9 cellular contexts compared by ENCODE assay signal in the genomic region with DNA sequence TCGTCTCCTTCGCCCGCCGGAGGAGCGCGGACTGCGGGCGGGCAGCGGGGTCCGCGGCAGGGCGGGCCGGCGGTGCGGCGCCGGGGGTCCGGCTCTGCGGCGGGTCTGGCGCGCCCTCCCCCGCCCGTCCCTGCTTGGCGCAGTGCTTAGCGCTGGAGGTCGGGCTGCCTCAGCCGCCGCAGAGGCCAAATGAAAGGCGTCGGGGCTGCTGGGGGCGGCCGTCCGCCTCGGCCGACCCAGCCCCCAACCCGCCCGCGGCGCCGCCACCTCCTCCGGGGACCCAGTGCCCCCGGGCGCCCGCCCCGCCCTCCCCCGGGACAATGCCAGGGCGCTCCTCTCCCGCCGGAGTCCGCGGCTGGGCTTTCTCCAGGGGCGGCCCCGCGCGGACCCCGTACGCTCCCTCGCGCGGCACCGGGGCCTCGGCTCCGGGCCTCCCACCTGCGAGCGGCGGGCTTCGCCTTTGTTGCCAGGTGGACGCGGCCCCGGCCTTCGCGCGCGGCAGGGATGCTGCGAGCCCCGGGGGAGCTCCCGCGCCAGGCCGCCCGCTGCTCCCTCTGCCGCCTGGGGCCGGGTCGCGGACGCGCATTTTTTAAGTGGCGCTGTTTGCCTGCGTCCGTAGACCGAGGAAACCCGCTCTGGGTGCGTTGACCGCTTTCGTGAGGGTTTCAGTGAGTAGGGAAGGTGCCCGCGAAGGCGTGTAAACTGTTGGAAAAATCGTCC. TPM values are rescaled to one million over a fixed set of nuclear protein-coding genes. Genes with fewer than 3 reads are reported as not detected.
DNase-seq lines count a peak whose midpoint lies in the region; ATAC-seq, FAIRE-seq and TF ChIP-seq lines count a peak whose summit lies in the region.
"Had no signal": no experiment of that assay in that cellular context is flagged by ENCODE, and none has a peak within 500 bp of the region (broad histone marks: within the 10 kb centered on the region; RNA-seq: fewer than 3 reads in every experiment).

No MANE protein-coding gene starts in this region.

- peak overlapping the region; percentile 84 for H3K9ac ChIP-seq in keratinocyte (ENCODE audit: control insufficient read depth, extremely low read depth, insufficient read depth, low read length)

- no peaks in the 10 kb centered on the region for H3K27me3 ChIP-seq in CD4-positive, alpha-beta T cell (ENCODE audit: control insufficient read depth, insufficient read depth, low read length)
- H3K27me3 ChIP-seq in WERI-Rb-1 (ENCODE audit: insufficient read depth, low read depth, severe bottlenecking) (no peaks in the 10 kb centered on the region), bronchial epithelial cell (ENCODE audit: control insufficient read depth, insufficient read depth, low read length) (no peaks in the 10 kb centered on the region), keratinocyte (ENCODE audit: control insufficient read depth, extremely low read depth, insufficient read depth, low read length) (no peaks in the 10 kb centered on the region)

- H3K79me2 ChIP-seq in keratinocyte (ENCODE audit: control insufficient read depth, insufficient read depth, low read length), result peaks cover 55% of the 10 kb centered on the region

- H3K4me1 ChIP-seq in keratinocyte (ENCODE audit: control insufficient read depth, extremely low read depth, insufficient read depth, low read length), result peaks cover 26% of the 10 kb centered on the region

- no peaks in the 10 kb centered on the region for H3K9me3 Mint-ChIP-seq in CD4-positive, alpha-beta T cell

- intact Hi-C loops in CD4-positive, alpha-beta T cell (cut with DNase I, micrococcal nuclease), result loop anchor here in 1 of 2 experiments (10.0 kb wide), 1 partner anchor 845 kb away; a partner anchor contains a TSS

- no peaks in the 10 kb centered on the region for H3K9me3 ChIP-seq in CD4-positive, alpha-beta T cell (ENCODE audit: control insufficient read depth, low read length)
- H3K9me3 ChIP-seq in WERI-Rb-1 (ENCODE audit: severe bottlenecking) (no peaks in the 10 kb centered on the region), keratinocyte (ENCODE audit: control insufficient read depth, low read depth, low read length) (no peaks in the 10 kb centered on the region)

- no peak for FAIRE-seq in bronchial epithelial cell (lab: Jason Lieb, UNC)
- no peak for FAIRE-seq in keratinocyte (lab: Jason Lieb, UNC)
- FAIRE-seq: TTC549 had no signal

- no peaks in the 10 kb centered on the region for H3K9me1 ChIP-seq in keratinocyte (ENCODE audit: control insufficient read depth, extremely low read depth, insufficient read depth, low read length)

- peak overlapping the region; percentile 99 for H3K4me3 Mint-ChIP-seq in CD4-positive, alpha-beta T cell

- peak overlapping the region; percentile 70 for H3K27ac ChIP-seq in CD4-positive, alpha-beta T cell (ENCODE audit: low read depth, low read length)
- peak overlapping the region; percentile 67 for H3K27ac ChIP-seq in WERI-Rb-1
- peak overlapping the region; percentile 63 for H3K27ac ChIP-seq in keratinocyte (ENCODE audit: control insufficient read depth, insufficient read depth, low read length)

- ATAC-seq in CD4-positive, alpha-beta T cell (ENCODE audit: poor library complexity), result peak; percentile 12
- ATAC-seq in GM19455 (IDR thresholded peaks at IDR 0.05; ENCODE audit: unreplicated experiment) (peak; percentile 34), HG03565 (IDR thresholded peaks at IDR 0.05; ENCODE audit: unreplicated experiment) (peak; percentile 21)

- POLR2A ChIA-PET in CD4-positive, alpha-beta T cell (lab: Charles Lee), result interaction anchor here (0.8 to 3.6 kb wide), 5 partner anchors 61 to 1046 kb away, joined by 3 to 83 read pairs (median 3); a partner anchor contains a TSS

- no peak for TF ChIP-seq CTCF in CD4-positive, alpha-beta T cell (IDR thresholded peaks at IDR 0.05)
- TF ChIP-seq CTCF in WERI-Rb-1 (IDR thresholded peaks at IDR 0.05; ENCODE audit: low read depth, low read length) (no peak), bronchial epithelial cell (IDR thresholded peaks at IDR 0.05; ENCODE audit: insufficient read depth, low read length, severe bottlenecking) (peak; percentile 29), keratinocyte (optimal IDR thresholded peaks at IDR 0.05 in 1 of 3, IDR thresholded peaks at IDR 0.05 in 1 of 3, conservative IDR thresholded peaks at IDR 0.05 in 1 of 3; ENCODE audit: extremely low read depth in 1 of 3, insufficient read depth in 2 of 3, low read length in 3 of 3) (peak in 1 of 3 experiments; percentile 11)

- no peak overlapping the region for H2AFZ ChIP-seq in keratinocyte (ENCODE audit: control insufficient read depth, low read length)

- H3K36me3 ChIP-seq in WERI-Rb-1 (no peaks in the 10 kb centered on the region), bronchial epithelial cell (ENCODE audit: control insufficient read depth, insufficient read depth, low read length) (no peaks in the 10 kb centered on the region), keratinocyte (ENCODE audit: control insufficient read depth in 2 of 2, extremely low read depth in 1 of 2, insufficient read depth in 2 of 2, low read length in 2 of 2) (no peaks in the 10 kb centered on the region)

- DNase-seq in CD4-positive, alpha-beta T cell, result peak; percentile 9 to 61 (median 35)
- DNase-seq in WERI-Rb-1 (peak; percentile 31), bronchial epithelial cell (ENCODE audit: low read depth) (peak; percentile 15), keratinocyte (ENCODE audit: low read depth, low spot score) (no peak), SHP77 treated with DMSO at 0.1 percent for 48 hours (lab: John Stamatoyannopoulos, UW) (no peak)
- peak; percentile 64 for DNase-seq in stimulated activated CD4-positive, alpha-beta T cell treated with anti-CD3 and anti-CD28 coated beads, Interleukin-15, amount 100 ng/mL, for 24 hours

- H3K36me3 Mint-ChIP-seq in CD4-positive, alpha-beta T cell (ENCODE audit: low read depth), result peaks cover 18% of the 10 kb centered on the region

- peak overlapping the region; percentile 92 for H3K27ac Mint-ChIP-seq in CD4-positive, alpha-beta T cell

- H4K20me1 ChIP-seq in keratinocyte (ENCODE audit: control insufficient read depth, extremely low read depth, insufficient read depth, low read length), result peaks cover 22% of the 10 kb centered on the region

- H3K4me1 Mint-ChIP-seq in CD4-positive, alpha-beta T cell (ENCODE audit: low read depth), result peaks cover 27% of the 10 kb centered on the region

- peak overlapping the region; percentile 66 for H3K4me3 ChIP-seq in WERI-Rb-1 (ENCODE audit: low read depth, low read length)
- peak overlapping the region; percentile 65 for H3K4me3 ChIP-seq in bronchial epithelial cell (ENCODE audit: low read depth, low read length)
- peak overlapping the region; percentile 67 to 92 (median 86) for H3K4me3 ChIP-seq in keratinocyte (ENCODE audit: control insufficient read depth in 2 of 3, extremely low read depth in 1 of 3, insufficient read depth in 2 of 3, low read depth in 1 of 3, low read length in 3 of 3)

- CTCF ChIA-PET in CD4-positive, alpha-beta T cell (lab: Charles Lee), result interaction anchor here (1.0 to 1.4 kb wide), 4 partner anchors 62 to 172 kb away, joined by 3 to 5 read pairs (median 4); a partner anchor contains a TSS

- dilution Hi-C loops in keratinocyte (cut with MboI; ENCODE audit: extremely low pct_ligation_motif_present, low sequenced_read_pairs), result no loop called here

- peak overlapping the region; percentile 99 for H3K4me2 ChIP-seq in keratinocyte (ENCODE audit: control insufficient read depth, extremely low read depth, insufficient read depth, low read depth, low read length)

- no peaks in the 10 kb centered on the region for H3K27me3 Mint-ChIP-seq in CD4-positive, alpha-beta T cell

RNA-seq across cellular contexts. Expression of a gene that starts 0.6 kb away (rescaled TPM):
- 10 to 100 TPM; 28.8 to 29.5 TPM for total RNA-seq in CD4-positive, alpha-beta T cell
- total RNA-seq in bronchial epithelial cell, result 504 and 567 TPM in 2 replicates
- 376 to 561 TPM (median 531 TPM) in 3 replicates for polyA plus RNA-seq in keratinocyte
- polyA plus RNA-seq in keratinocyte (2011; ENCODE audit: low read depth), result 312 TPM
- 134 and 145 TPM in 2 replicates for polyA plus RNA-seq in keratinocyte (2011; cell fraction: cytosol; rRNA removed)
- 936 and 995 TPM in 2 replicates for polyA plus RNA-seq in keratinocyte (2011; cell fraction: nucleus; rRNA removed)
- polyA plus RNA-seq in keratinocyte (2012; ENCODE audit: low replicate concordance), result 212 and 429 TPM in 2 replicates
- polyA minus RNA-seq in keratinocyte, result 198 to 355 TPM (median 278 TPM) in 3 replicates
- polyA minus RNA-seq in keratinocyte (2011; cell fraction: cytosol; rRNA and poly(A)+ RNA removed), result 118 TPM
- 388 and 667 TPM in 2 replicates for polyA minus RNA-seq in keratinocyte (2011; cell fraction: nucleus; rRNA and poly(A)+ RNA removed)

Comparison
In these comparisons a context has a peak if more than half of its experiments do, and no peak if none do; other contexts are left out.
1. DNase-seq: peak in CD4-positive, alpha-beta T cell (10 of 10), WERI-Rb-1 (single experiment), bronchial epithelial cell (single experiment) and stimulated activated CD4-positive, alpha-beta T cell treated with anti-CD3 and anti-CD28 coated beads, Interleukin-15, amount 100 ng/mL, for 24 hours (single experiment); none in keratinocyte (single experiment) and SHP77 treated with DMSO at 0.1 percent for 48 hours (single experiment).
2. RNA of a gene that starts 0.6 kb away (total RNA-seq): 504 to 567 TPM in bronchial epithelial cell; 28.8 to 29.5 TPM in CD4-positive, alpha-beta T cell; every median in the first group is over 10 times any median in the second.
3. Peak in every context shown above with its lines, with median percentiles within 50 percentile points of each other: ATAC-seq, H3K27ac ChIP-seq and H3K4me3 ChIP-seq.